Comparison of ENCODE assay signal across 28 cellular contexts in genomic region chr10:114179148-114179547, GRCh38. TPM values are rescaled to one million over a fixed set of nuclear protein-coding genes. Genes with fewer than 3 reads are reported as not detected.
DNase-seq lines count a peak whose midpoint lies in the region; ATAC-seq and TF ChIP-seq lines count a peak whose summit lies in the region.
"Had no signal": no experiment of that assay in that cellular context is flagged by ENCODE, and none has a peak within 500 bp of the region (broad histone marks: within the 10 kb centered on the region; RNA-seq: fewer than 3 reads in every experiment).

Gene TDRD1 (plus strand): TSS chr10:114179353. CDS start chr10:114187832, 8,479 bp downstream.

- H3K4me3 Mint-ChIP-seq in WTC11 = peak within 1 kb of the TSS; percentile 18; the same call in 1 of the 2 replicates
- H3K4me3 Mint-ChIP-seq: activated CD4-positive, alpha-beta T cell treated with anti-CD3 and anti-CD28 coated beads, Interleukin-2, amount 10 ng/mL, durations not matched to agents 7 days and 5 days had no signal

- no peaks in the 10 kb centered on the region for H3K4me1 ChIP-seq in right cardiac atrium (ENCODE audit: control insufficient read depth, insufficient read depth, low read length)
- H3K4me1 ChIP-seq in iPS-15b (ENCODE audit: control insufficient read depth, insufficient read depth, low read length) = peaks cover 4% of the 10 kb centered on the region
- H3K4me1 ChIP-seq in thoracic aorta (ENCODE audit: control insufficient read depth in 1 of 2, low read depth in 2 of 2) = no peaks in the 10 kb centered on the region
- H3K4me1 ChIP-seq: foreskin keratinocyte had no signal

- H3K9ac ChIP-seq in iPS-15b (ENCODE audit: low read depth, low read length) = no peak within 1 kb of the TSS

- intact Hi-C loops in right cardiac atrium (cut with DNase I) (no loop called here), Right ventricle myocardium inferior (cut with DNase I) (loop anchor here (10.0 kb wide), 1 partner anchor 646 kb away; the partner anchor contains the start of gene FHIP2A)

- peaks cover 35% of the 10 kb centered on the region for H3K4me1 Mint-ChIP-seq in WTC11

- no peak for ATAC-seq in right cardiac atrium
- no peak for ATAC-seq in Right ventricle myocardium inferior
- peak; percentile 5 for ATAC-seq in WTC11
- ATAC-seq in thoracic aorta (ENCODE audit: insufficient number of reproducible peaks, low FRiP score, low read depth) = no peak
- ATAC-seq: foreskin keratinocyte, T-cell had no signal

- H3K27me3 ChIP-seq in right cardiac atrium (ENCODE audit: control insufficient read depth, insufficient read depth) = no peaks in the 10 kb centered on the region
- H3K27me3 ChIP-seq in iPS-15b (ENCODE audit: control insufficient read depth, insufficient read depth, low read length) = peaks cover 21% of the 10 kb centered on the region
- H3K27me3 ChIP-seq in thoracic aorta (replicated peaks; ENCODE audit: insufficient read depth) = no peaks in the 10 kb centered on the region
- H3K27me3 ChIP-seq: cardiac muscle cell, foreskin keratinocyte, hepatocyte, ovary, sigmoid colon had no signal

- peaks cover 12% of the 10 kb centered on the region for H3K27me3 Mint-ChIP-seq in WTC11 (ENCODE audit: low read depth)
- H3K27me3 Mint-ChIP-seq: T-cell had no signal

- CTCF ChIA-PET in WTC11 (lab: Charles Lee) = no interaction called here
- CTCF ChIA-PET in GM10248 (lab: Yijun Ruan, JAX) = interaction anchor here (0.9 kb wide), 1 partner anchor 9 kb away, joined by 4 read pairs; no protein-coding TSS in a partner anchor

- POLR2A ChIA-PET in WTC11 (lab: Charles Lee) = interaction anchor here (0.7 kb wide), 1 partner anchor 170 kb away, joined by 3 read pairs; no protein-coding TSS in a partner anchor
- POLR2A ChIA-PET in GM10248 (lab: Yijun Ruan, JAX) = no interaction called here

- H3K27ac Mint-ChIP-seq in WTC11 = peak within 1 kb of the TSS; percentile 53; the same call in 1 of the 2 replicates
- H3K27ac Mint-ChIP-seq: activated CD4-positive, alpha-beta T cell treated with anti-CD3 and anti-CD28 coated beads, Interleukin-2, amount 10 ng/mL, durations not matched to agents 7 days and 5 days; T-cell had no signal

- H3K4me3 ChIP-seq in right cardiac atrium (ENCODE audit: low read length) (no peak within 1 kb of the TSS), iPS-15b (ENCODE audit: low read depth, low read length) (peak within 1 kb of the TSS; percentile 11), thoracic aorta (peak within 1 kb of the TSS; percentile 17)
- H3K4me3 ChIP-seq: cardiac muscle cell, hepatocyte, ovary, sigmoid colon had no signal

- H3K36me3 ChIP-seq in iPS-15b (ENCODE audit: control insufficient read depth, insufficient read depth, low read length) (no peaks in the 10 kb centered on the region), thoracic aorta (no peaks in the 10 kb centered on the region)
- H3K36me3 ChIP-seq: cardiac muscle cell, ovary, sigmoid colon had no signal

- 76% methylated on average over 28 of the region's 28 CpGs for WGBS in right cardiac atrium

- no peaks in the 10 kb centered on the region for H3K36me3 Mint-ChIP-seq in WTC11
- H3K36me3 Mint-ChIP-seq: T-cell had no signal

- no peaks in the 10 kb centered on the region for H3K9me3 ChIP-seq in right cardiac atrium (ENCODE audit: control insufficient read depth, low read length)
- no peaks in the 10 kb centered on the region for H3K9me3 ChIP-seq in iPS-15b (ENCODE audit: control insufficient read depth, insufficient read depth, low read length)
- H3K9me3 ChIP-seq in thoracic aorta = no peaks in the 10 kb centered on the region
- H3K9me3 ChIP-seq: ovary, sigmoid colon had no signal

- no peaks in the 10 kb centered on the region for H3K9me3 Mint-ChIP-seq in WTC11
- H3K9me3 Mint-ChIP-seq: activated CD4-positive, alpha-beta T cell treated with anti-CD3 and anti-CD28 coated beads, Interleukin-2, amount 10 ng/mL, durations not matched to agents 7 days and 5 days; T-cell had no signal

- DNase-seq in right cardiac atrium = peak; percentile 17 to 60 (median 59)
- no peak for DNase-seq in Right ventricle myocardium inferior (ENCODE audit: missing footprints)
- peak; percentile 47 for DNase-seq in WTC11 (ENCODE audit: low spot score)
- no peak for DNase-seq in thoracic aorta (ENCODE audit: low spot score)
- no peak for DNase-seq in activated CD4-positive, alpha-beta T cell treated with anti-CD3 and anti-CD28 coated beads for 1 hour
- DNase-seq in GM10248 (ENCODE audit: extremely low spot score) = no peak
- DNase-seq in stimulated activated naive CD4-positive, alpha-beta T cell treated with Interleukin-2 at 50 U/mL for 16 hours (lab: John Stamatoyannopoulos, UW) = no peak
- DNase-seq: activated CD4-positive, alpha-beta T cell treated with anti-CD3 and anti-CD28 coated beads, Interleukin-2, amount 10 ng/mL, durations not matched to agents 7 days and 5 days; activated CD8-positive, alpha-beta memory T cell treated with anti-CD3 and anti-CD28 coated beads, Interleukin-2, amount 50 U/mL, for 4 hours; activated effector memory CD4-positive, alpha-beta T cell treated with Interleukin-2 at 50 U/mL for 16 hours; foreskin keratinocyte; islet precursor cell; NCI-H1092; NCI-H1930; NCI-H2227 treated with DMSO at 0.1 percent for 48 hours; NCI-H748 treated with DMSO at 0.1 percent for 48 hours; sigmoid colon; substantia nigra had no signal

- no peak for TF ChIP-seq CTCF in WTC11 (IDR thresholded peaks at IDR 0.05)
- no peak for TF ChIP-seq CTCF in thoracic aorta (IDR thresholded peaks at IDR 0.05)
- no peak for TF ChIP-seq CTCF in GM10248 (IDR thresholded peaks at IDR 0.05; ENCODE audit: control extremely low read depth, extremely low read depth, low read depth, missing control alignments)

- H3K27ac ChIP-seq in right cardiac atrium (ENCODE audit: low read length) = no peak within 1 kb of the TSS
- no peak within 1 kb of the TSS for H3K27ac ChIP-seq in thoracic aorta
- H3K27ac ChIP-seq: cardiac muscle cell, epithelial cell of prostate, foreskin keratinocyte, hepatocyte, ovary, sigmoid colon had no signal

TF ChIP-seq in WTC11, 78 proteins besides CTCF, POLR2A, EP300 and RAD21:
- TF ChIP-seq TP53 (CRISPR knock-in tag; IDR thresholded peaks at IDR 0.05) (no peak), SMAD4 (CRISPR knock-in tag; IDR thresholded peaks at IDR 0.05) (no peak), KAT7 (CRISPR knock-in tag; IDR thresholded peaks at IDR 0.05; ENCODE audit: borderline replicate concordance) (no peak), IRF2 (CRISPR knock-in tag; IDR thresholded peaks at IDR 0.05; ENCODE audit: borderline replicate concordance, low read depth) (no peak), ETV6 (CRISPR knock-in tag; IDR thresholded peaks at IDR 0.05) (no peak), GRHL2 (CRISPR knock-in tag; IDR thresholded peaks at IDR 0.05; ENCODE audit: insufficient replicate concordance, severe bottlenecking) (no peak), HMGA2 (CRISPR knock-in tag; IDR thresholded peaks at IDR 0.05) (no peak), FOXP1 (CRISPR knock-in tag; IDR thresholded peaks at IDR 0.05; ENCODE audit: borderline replicate concordance) (0 out of 2 replicates have a peak, but pooled peaks have one; percentile 36)
- TF ChIP-seq, protein P1, sequence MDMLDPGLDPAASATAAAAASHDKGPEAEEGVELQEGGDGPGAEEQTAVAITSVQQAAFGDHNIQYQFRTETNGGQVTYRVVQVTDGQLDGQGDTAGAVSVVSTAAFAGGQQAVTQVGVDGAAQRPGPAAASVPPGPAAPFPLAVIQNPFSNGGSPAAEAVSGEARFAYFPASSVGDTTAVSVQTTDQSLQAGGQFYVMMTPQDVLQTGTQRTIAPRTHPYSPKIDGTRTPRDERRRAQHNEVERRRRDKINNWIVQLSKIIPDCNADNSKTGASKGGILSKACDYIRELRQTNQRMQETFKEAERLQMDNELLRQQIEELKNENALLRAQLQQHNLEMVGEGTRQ (CRISPR knock-in tag; IDR thresholded peaks at IDR 0.05) = peak; percentile 31
- TF ChIP-seq, protein P2, sequence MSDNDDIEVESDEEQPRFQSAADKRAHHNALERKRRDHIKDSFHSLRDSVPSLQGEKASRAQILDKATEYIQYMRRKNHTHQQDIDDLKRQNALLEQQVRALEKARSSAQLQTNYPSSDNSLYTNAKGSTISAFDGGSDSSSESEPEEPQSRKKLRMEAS (CRISPR knock-in tag; IDR thresholded peaks at IDR 0.05) = peak; percentile 88

RNA-seq across cellular contexts. Expression of gene TDRD1, which starts in this region (rescaled TPM):
- under 1 TPM; 0.72 to 0.85 (median 0.80) TPM for total RNA-seq in right cardiac atrium
- 0.11 TPM for polyA plus RNA-seq in right cardiac atrium
- total RNA-seq in Right ventricle myocardium inferior = 4.0 TPM
- total RNA-seq in WTC11 (2021) = 0.57 to 0.70 TPM (median 0.69 TPM) in 3 replicates
- under 1 TPM in 1 of 2 donors, not detected in 1; 0.41 TPM for total RNA-seq in thoracic aorta
- total RNA-seq: cardiac muscle cell, dermis microvascular lymphatic vessel endothelial cell, hepatocyte, lung microvascular endothelial cell, OCI-LY7 had no signal
- polyA plus RNA-seq: AG04450, cardiac muscle cell, foreskin keratinocyte, hepatocyte had no signal

Comparison
In these comparisons a context has a peak if more than half of its experiments do, and no peak if none do; other contexts are left out.
1. Peak in DNase-seq in right cardiac atrium; RNA of the gene not detected or under 1 TPM.
2. Peak in DNase-seq and ATAC-seq in WTC11; RNA of the gene not detected or under 1 TPM.